Comparison of ENCODE assay signal across 8 cellular contexts in the genomic region with DNA sequence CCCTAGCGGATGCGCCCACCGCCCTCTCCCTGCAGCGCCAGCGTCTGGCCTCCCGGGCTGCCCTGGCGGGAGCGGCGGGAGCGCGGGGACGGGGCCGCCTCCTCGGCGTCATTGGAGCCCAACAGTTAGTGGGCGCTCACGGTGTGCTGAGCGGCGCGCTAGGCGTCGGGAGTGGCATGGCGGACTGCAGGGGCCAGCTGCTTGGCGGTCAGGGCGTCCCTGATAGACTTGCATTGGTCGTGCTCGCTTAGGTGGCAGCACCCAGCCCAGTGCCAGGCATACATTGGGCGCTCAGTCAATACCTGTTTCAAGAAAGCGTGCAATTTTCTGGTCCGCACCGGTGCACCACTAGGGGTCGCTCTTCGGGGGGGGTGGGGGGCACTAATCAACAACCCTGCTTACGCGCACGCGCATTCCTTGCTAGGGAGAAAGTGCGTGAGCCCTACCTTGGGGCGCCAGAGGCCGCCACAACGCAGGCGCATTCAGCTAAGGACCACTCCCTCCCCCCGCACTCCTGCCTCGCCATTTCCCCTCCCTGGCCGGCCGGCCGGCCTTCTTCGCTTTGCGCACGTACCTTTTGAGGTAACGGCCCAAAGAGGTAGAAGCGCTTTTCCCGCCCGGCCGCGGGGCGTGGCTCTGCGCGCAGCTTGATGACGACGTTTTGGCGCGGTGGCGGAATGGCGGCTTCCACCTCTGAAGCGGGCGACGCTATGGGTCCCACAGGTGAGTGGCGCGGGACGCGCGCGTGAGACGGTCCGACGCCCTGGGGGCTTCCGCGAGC. TPM values are rescaled to one million over a fixed set of nuclear protein-coding genes. Genes with fewer than 3 reads are reported as not detected.
DNase-seq lines count a peak whose midpoint lies in the region; ATAC-seq and TF ChIP-seq lines count a peak whose summit lies in the region.

No MANE protein-coding gene starts in this region.

- H3K4me3 Mint-ChIP-seq in neural progenitor cell: peak overlapping the region; percentile 95

- H3K79me2 ChIP-seq in HCT116 (ENCODE audit: insufficient read depth, low read length) (peaks cover 85% of the 10 kb centered on the region), MM.1S (ENCODE audit: low read length) (peaks cover 84% of the 10 kb centered on the region), neural progenitor cell (ENCODE audit: low read depth) (peaks cover 61% of the 10 kb centered on the region)

- POLR2A ChIA-PET in HCT116 (lab: Charles Lee): no interaction called here

- H3K4me1 ChIP-seq in HCT116 (ENCODE audit: control insufficient read depth in 1 of 2, insufficient read depth in 2 of 2, low read length in 2 of 2): peaks cover 2 to 26% of the 10 kb centered on the region in 2 experiments; a peak in 2 of 4 replicates
- peaks cover 3% of the 10 kb centered on the region; the same call in 1 of the 2 replicates for H3K4me1 ChIP-seq in MM.1S (ENCODE audit: low read length)
- no peaks in the 10 kb centered on the region for H3K4me1 ChIP-seq in foreskin keratinocyte
- H3K4me1 ChIP-seq in neural progenitor cell: peaks cover 8% of the 10 kb centered on the region
- peaks cover 23% of the 10 kb centered on the region for H3K4me1 ChIP-seq in stomach smooth muscle (ENCODE audit: control insufficient read depth, insufficient read depth, low read length)

- H3F3A ChIP-seq in MM.1S (ENCODE audit: insufficient read depth, low read length) (peaks cover 4% of the 10 kb centered on the region; the same call in 1 of the 2 replicates), neural progenitor cell (ENCODE audit: low read depth) (peaks cover 13% of the 10 kb centered on the region)

- peaks cover 8% of the 10 kb centered on the region for H3K27me3 Mint-ChIP-seq in neural progenitor cell (ENCODE audit: insufficient read depth, low read depth)

- TF ChIP-seq RAD21 in HCT116 (IDR thresholded peaks at IDR 0.05; ENCODE audit: low read depth): peak; percentile 7

- no peak overlapping the region for H3K27ac Mint-ChIP-seq in neural progenitor cell

- RAD21 ChIA-PET in HCT116 (lab: Charles Lee; ENCODE audit: low non-redundant PET in 1 of 2, low total read pairs in 2 of 2, uncharacterized antibody in 2 of 2, unreplicated experiment in 2 of 2): no interaction called here

- no peaks in the 10 kb centered on the region for H3K27me3 ChIP-seq in HCT116 (ENCODE audit: insufficient read depth, low read length)
- no peaks in the 10 kb centered on the region for H3K27me3 ChIP-seq in MM.1S (replicated peaks; ENCODE audit: insufficient read depth, low read length)
- no peaks in the 10 kb centered on the region for H3K27me3 ChIP-seq in foreskin keratinocyte
- no peaks in the 10 kb centered on the region for H3K27me3 ChIP-seq in neural progenitor cell
- no peaks in the 10 kb centered on the region for H3K27me3 ChIP-seq in stomach smooth muscle (ENCODE audit: control insufficient read depth in 1 of 2, insufficient read depth in 2 of 2, low read length in 2 of 2)

- H3K4me3 ChIP-seq in HCT116 (replicated peaks in 1 of 2; ENCODE audit: low read depth in 1 of 2, low read length in 2 of 2) (peak overlapping the region; percentile 90 to 93), MM.1S (ENCODE audit: low read length) (peak overlapping the region; percentile 99), neural progenitor cell (peak overlapping the region; percentile 87), stomach smooth muscle (ENCODE audit: low read length in 2 of 2) (peak overlapping the region; percentile 88 to 95)

- H3K9me3 Mint-ChIP-seq in neural progenitor cell: no peaks in the 10 kb centered on the region

- peak overlapping the region; percentile 96 for H3K9ac ChIP-seq in HCT116 (ENCODE audit: low read length)
- peak overlapping the region; percentile 99 for H3K9ac ChIP-seq in MM.1S (ENCODE audit: low read length)
- peak overlapping the region; percentile 87 for H3K9ac ChIP-seq in neural progenitor cell
- peak overlapping the region; percentile 89 to 94 for H3K9ac ChIP-seq in stomach smooth muscle (ENCODE audit: low read length in 2 of 2)

- H3K36me3 Mint-ChIP-seq in neural progenitor cell: no peaks in the 10 kb centered on the region

- CTCF ChIA-PET in HCT116 (lab: Charles Lee): interaction anchor here (0.6 to 1.0 kb wide), 9 partner anchors 11 to 695 kb away, joined by 3 to 5 read pairs (median 3); no protein-coding TSS in a partner anchor

- TF ChIP-seq POLR2A in HCT116 (IDR thresholded peaks at IDR 0.05; ENCODE audit: borderline replicate concordance, extremely low read depth, insufficient read depth, insufficient read length): no peak

- H2AFZ ChIP-seq in HCT116 (ENCODE audit: low read depth, low read length, poor library complexity, severe bottlenecking): no peak overlapping the region
- peak overlapping the region; percentile 80 for H2AFZ ChIP-seq in MM.1S (ENCODE audit: low read length)
- peak overlapping the region; percentile 99 for H2AFZ ChIP-seq in neural progenitor cell (replicated peaks)

- H3K36me3 ChIP-seq in HCT116 (ENCODE audit: control insufficient read depth in 1 of 2, insufficient read depth in 2 of 2, low read length in 2 of 2): peaks cover 0 to 9% of the 10 kb centered on the region in 2 experiments; a peak in 1 of 4 replicates
- no peaks in the 10 kb centered on the region for H3K36me3 ChIP-seq in MM.1S (replicated peaks; ENCODE audit: insufficient read depth, low read length)
- no peaks in the 10 kb centered on the region for H3K36me3 ChIP-seq in neural progenitor cell
- no peaks in the 10 kb centered on the region for H3K36me3 ChIP-seq in stomach smooth muscle (ENCODE audit: control insufficient read depth in 2 of 2, insufficient read depth in 2 of 2, low read length in 2 of 2)

- no peaks in the 10 kb centered on the region for H4K20me1 ChIP-seq in HCT116 (ENCODE audit: insufficient read depth)
- peaks cover 13% of the 10 kb centered on the region; the same call in 1 of the 2 replicates for H4K20me1 ChIP-seq in MM.1S (ENCODE audit: insufficient read depth, low read length)
- peaks cover 10% of the 10 kb centered on the region for H4K20me1 ChIP-seq in neural progenitor cell (ENCODE audit: low read depth)

- intact Hi-C loops in HCT116 (cut with micrococcal nuclease): loop anchor here (1.0 to 2.0 kb wide), 2 partner anchors 79 to 338 kb away; no protein-coding TSS in a partner anchor

- ATAC-seq in HCT116 (peak; percentile 83), foreskin keratinocyte (peak; percentile 88)

- H3K9me3 ChIP-seq in HCT116 (ENCODE audit: control insufficient read depth in 1 of 2, insufficient read depth in 1 of 2, low read depth in 1 of 2, low read length in 2 of 2) (no peaks in the 10 kb centered on the region), MM.1S (replicated peaks; ENCODE audit: insufficient read depth, low read length) (no peaks in the 10 kb centered on the region), neural progenitor cell (ENCODE audit: low read depth) (no peaks in the 10 kb centered on the region), stomach smooth muscle (ENCODE audit: control insufficient read depth in 2 of 2, low read length in 2 of 2) (no peaks in the 10 kb centered on the region)

- peak overlapping the region; percentile 93 for H3K4me2 ChIP-seq in HCT116 (ENCODE audit: low read length)
- peak overlapping the region; percentile 87 for H3K4me2 ChIP-seq in MM.1S (ENCODE audit: low read depth, low read length)
- H3K4me2 ChIP-seq in neural progenitor cell: peak overlapping the region; percentile 96

- H3K27ac ChIP-seq in HCT116 (ENCODE audit: low read depth, low read length) (peak overlapping the region; percentile 84), MM.1S (ENCODE audit: low read length) (peak overlapping the region; percentile 97), foreskin keratinocyte (peak overlapping the region; percentile 14), neural progenitor cell (peak overlapping the region; percentile 80), stomach smooth muscle (ENCODE audit: low read length) (peak overlapping the region; percentile 66)

- H3K9me2 ChIP-seq in HCT116 (ENCODE audit: insufficient read depth) (no peaks in the 10 kb centered on the region), MM.1S (replicated peaks; ENCODE audit: insufficient read depth, low read length) (no peaks in the 10 kb centered on the region)

- DNase-seq in GM04503 (ENCODE audit: low read depth) (peak; percentile 45), HCT116 (ENCODE audit: low read depth, low spot score) (peak; percentile 95), MM.1S (peak; percentile 97), SHP77 treated with DMSO at 0.1 percent for 48 hours (lab: John Stamatoyannopoulos, UW) (peak; percentile 82), activated gamma-delta T cell treated with Interleukin-2 at 50 U/mL for 16 hours (peak; percentile 88), foreskin keratinocyte (peak; percentile 92 to 96), neural progenitor cell (ENCODE audit: low spot score) (peak; percentile 98)

- H3K4me1 Mint-ChIP-seq in neural progenitor cell: peaks cover 26% of the 10 kb centered on the region

- TF ChIP-seq CTCF in HCT116 (IDR thresholded peaks at IDR 0.05 in 2 of 3, conservative IDR thresholded peaks at IDR 0.05 in 1 of 3; ENCODE audit: borderline replicate concordance in 1 of 3, insufficient read depth in 1 of 3, low read depth in 2 of 3, low read length in 2 of 3) (peak; percentile 74 to 93 (median 89)), MM.1S (IDR thresholded peaks at IDR 0.05; ENCODE audit: low read length) (peak; percentile 76), foreskin keratinocyte (conservative IDR thresholded peaks at IDR 0.05) (peak; percentile 83), neural progenitor cell (IDR thresholded peaks at IDR 0.05) (peak; percentile 67)

- no TSS peak for BruUV-seq in HCT116 (replicated peaks; lab: Mats Ljungman, UMichigan)

TF ChIP-seq in HCT116, 20 proteins besides CTCF, POLR2A, EP300 and RAD21 (continues in another document):
- TF ChIP-seq EZH2phosphoT487 (IDR thresholded peaks at IDR 0.05; ENCODE audit: borderline replicate concordance) (no peak), SRF (IDR thresholded peaks at IDR 0.05; ENCODE audit: low read depth) (peak; percentile 91), EGR1 (IDR thresholded peaks at IDR 0.05; ENCODE audit: low read depth) (no peak)
- TF ChIP-seq, protein P1, sequence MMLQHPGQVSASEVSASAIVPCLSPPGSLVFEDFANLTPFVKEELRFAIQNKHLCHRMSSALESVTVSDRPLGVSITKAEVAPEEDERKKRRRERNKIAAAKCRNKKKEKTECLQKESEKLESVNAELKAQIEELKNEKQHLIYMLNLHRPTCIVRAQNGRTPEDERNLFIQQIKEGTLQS (IDR thresholded peaks at IDR 0.05): no peak

RNA-seq across cellular contexts. Expression of gene MZT2A, which starts 0.4 kb away (rescaled TPM):
- total RNA-seq in HCT116 (2021; ENCODE audit: unreplicated experiment): 203 TPM
- 360 and 421 TPM in 2 replicates for polyA plus RNA-seq in HCT116 (2012)
- total RNA-seq in foreskin keratinocyte: 206 and 383 TPM in 2 replicates
- 197 and 467 TPM in 2 replicates for polyA plus RNA-seq in foreskin keratinocyte
- total RNA-seq in neural progenitor cell (ENCODE audit: low replicate concordance): 45.0 and 119 TPM in 2 replicates

RNA-seq across cellular contexts. Expression of gene TUBA3D, which starts 16.7 kb away (rescaled TPM):
- total RNA-seq in HCT116 (2021; ENCODE audit: unreplicated experiment) (not detected), foreskin keratinocyte (not detected in 2 replicates), neural progenitor cell (ENCODE audit: low replicate concordance) (not detected in 2 replicates)
- 0.09 and 0.35 TPM in 2 replicates for polyA plus RNA-seq in HCT116 (2012)
- polyA plus RNA-seq in foreskin keratinocyte: not detected in 2 replicates

RNA-seq across cellular contexts. Expression of gene CCDC74A, which starts 35.1 kb away (rescaled TPM):
- total RNA-seq in HCT116 (2021; ENCODE audit: unreplicated experiment) (13.6 TPM), foreskin keratinocyte (11.7 and 13.3 TPM in 2 replicates), neural progenitor cell (ENCODE audit: low replicate concordance) (25.6 and 64.7 TPM in 2 replicates)
- 9.8 and 12.8 TPM in 2 replicates for polyA plus RNA-seq in HCT116 (2012)
- 11.6 and 14.1 TPM in 2 replicates for polyA plus RNA-seq in foreskin keratinocyte

Comparison
In these comparisons a context has a peak if more than half of its experiments do, and no peak if none do; other contexts are left out.
1. Peak in every context shown above with its lines: DNase-seq, ATAC-seq, H3K4me3 ChIP-seq and H3K27ac ChIP-seq.
2. DNase-seq: peak in every context shown above with its lines; median percentile 98 in neural progenitor cell; 97 in MM.1S; 95 in HCT116; 94 in foreskin keratinocyte; 88 in activated gamma-delta T cell treated with Interleukin-2 at 50 U/mL for 16 hours; 82 in SHP77 treated with DMSO at 0.1 percent for 48 hours; 45 in GM04503.
3. H3K27ac ChIP-seq: peak in every context shown above with its lines; median percentile 97 in MM.1S; 84 in HCT116; 80 in neural progenitor cell; 66 in stomach smooth muscle; 14 in foreskin keratinocyte.